9 cellular contexts compared by ENCODE assay signal in genomic region chr6:109793793-109794192, GRCh38.
DNase-seq lines count a peak whose midpoint lies in the region; ATAC-seq, FAIRE-seq and TF ChIP-seq lines count a peak whose summit lies in the region.
"Had no signal": no experiment of that assay in that cellular context is flagged by ENCODE, and none has a peak within 500 bp of the region (broad histone marks: within the 10 kb centered on the region; RNA-seq: fewer than 3 reads in every experiment).

No MANE protein-coding gene starts in this region.

- no peak overlapping the region for H2AFZ ChIP-seq in HCT116 (ENCODE audit: low read depth, low read length, poor library complexity, severe bottlenecking)

- BruUV-seq in HCT116 (replicated peaks; lab: Mats Ljungman, UMichigan) = no TSS peak

- peak overlapping the region; percentile 32; the same call in 1 of the 2 replicates for H3K9ac ChIP-seq in HCT116 (ENCODE audit: low read length)

- 0% methylated on average over 1 of the region's 1 CpG for WGBS in A549 (ENCODE audit: missing lambda C conversion rate)

- peak overlapping the region; percentile 53 for H3K4me2 ChIP-seq in A549
- peak overlapping the region; percentile 78 for H3K4me2 ChIP-seq in HCT116 (ENCODE audit: low read length)

- no peaks in the 10 kb centered on the region for H3K27me3 Mint-ChIP-seq in T-helper 17 cell
- H3K27me3 Mint-ChIP-seq: central memory CD8-positive, alpha-beta T cell had no signal

- no peak for TF ChIP-seq POLR2A in A549 (IDR thresholded peaks at IDR 0.05; ENCODE audit: low read length)
- no peak for TF ChIP-seq POLR2A in HCT116 (IDR thresholded peaks at IDR 0.05; ENCODE audit: borderline replicate concordance, extremely low read depth, insufficient read depth, insufficient read length)
- no peak for TF ChIP-seq POLR2A in gastrocnemius medialis (IDR thresholded peaks at IDR 0.05)

- H3K36me3 ChIP-seq in HCT116 (ENCODE audit: control insufficient read depth in 1 of 2, insufficient read depth in 2 of 2, low read length in 2 of 2) (no peaks in the 10 kb centered on the region), gastrocnemius medialis (peaks cover 0 to 11% of the 10 kb centered on the region in 2 donors)

- intact Hi-C loops in HCT116 (cut with micrococcal nuclease) (no loop called here), gastrocnemius medialis (cut with DNase I; ENCODE audit: low total_unique reads) (no loop called here)

- peak; percentile 68 for FAIRE-seq in A549 (lab: Jason Lieb, UNC)

- no peaks in the 10 kb centered on the region for H4K20me1 ChIP-seq in HCT116 (ENCODE audit: insufficient read depth)

- H3K27ac Mint-ChIP-seq in T-helper 17 cell = no peak overlapping the region

- H3K9me2 ChIP-seq in HCT116 (ENCODE audit: insufficient read depth) = no peaks in the 10 kb centered on the region

- POLR2A ChIA-PET in A549 (lab: Yijun Ruan, JAX) (no interaction called here), HCT116 (lab: Charles Lee) (no interaction called here)

- no peak for TF ChIP-seq EP300 in A549 (IDR thresholded peaks at IDR 0.05)

- CTCF ChIA-PET in A549 (lab: Yijun Ruan, JAX) (interaction anchor here (1.0 kb wide), 1 partner anchor 11 kb away, joined by 3 read pairs; no protein-coding TSS in a partner anchor), HCT116 (lab: Charles Lee) (no interaction called here)

- in situ Hi-C loops in SK-MEL-5 (cut with HindIII; ENCODE audit: low pct_unique_long_range_greater_than_20kb, low sequenced_read_pairs) = no loop called here
- in situ Hi-C loops in gastrocnemius medialis (cut with MboI; ENCODE audit: low sequenced_read_pairs in 4 of 4) = no loop called here

- H3K9me3 ChIP-seq in A549 (no peaks in the 10 kb centered on the region), HCT116 (ENCODE audit: control insufficient read depth in 1 of 2, insufficient read depth in 1 of 2, low read depth in 1 of 2, low read length in 2 of 2) (no peaks in the 10 kb centered on the region), gastrocnemius medialis (no peaks in the 10 kb centered on the region), T-helper 17 cell (ENCODE audit: control insufficient read depth, low read length, poor library complexity, severe bottlenecking) (no peaks in the 10 kb centered on the region)

- peaks cover 2% of the 10 kb centered on the region for H3K36me3 Mint-ChIP-seq in T-helper 17 cell (ENCODE audit: low read depth)

- RAD21 ChIA-PET in HCT116 (lab: Charles Lee; ENCODE audit: low non-redundant PET in 1 of 2, low total read pairs in 2 of 2, uncharacterized antibody in 2 of 2, unreplicated experiment in 2 of 2) = no interaction called here

- TF ChIP-seq CTCF in A549 (IDR thresholded peaks at IDR 0.05) (no peak), HCT116 (IDR thresholded peaks at IDR 0.05 in 2 of 3, conservative IDR thresholded peaks at IDR 0.05 in 1 of 3; ENCODE audit: borderline replicate concordance in 1 of 3, insufficient read depth in 1 of 3, low read depth in 2 of 3, low read length in 2 of 3) (no peak), fibroblast of the aortic adventitia (IDR thresholded peaks at IDR 0.05; ENCODE audit: insufficient read depth, low read length) (no peak), gastrocnemius medialis (IDR thresholded peaks at IDR 0.05 in 4 of 5, conservative IDR thresholded peaks at IDR 0.05 in 1 of 5) (no peak)

- TF ChIP-seq RAD21 in A549 (conservative IDR thresholded peaks at IDR 0.05 in 1 of 2, IDR thresholded peaks at IDR 0.05 in 1 of 2) = no peak
- no peak for TF ChIP-seq RAD21 in HCT116 (IDR thresholded peaks at IDR 0.05; ENCODE audit: low read depth)

- H3K79me2 ChIP-seq in HCT116 (ENCODE audit: insufficient read depth, low read length) = no peaks in the 10 kb centered on the region

- H3K27me3 ChIP-seq in HCT116 (ENCODE audit: insufficient read depth, low read length) (no peaks in the 10 kb centered on the region), gastrocnemius medialis (no peaks in the 10 kb centered on the region)

- no peak overlapping the region for H3K4me3 ChIP-seq in A549
- peak overlapping the region in 1 of 2 experiments; percentile 29; a peak in 1 of 4 replicates for H3K4me3 ChIP-seq in HCT116 (replicated peaks in 1 of 2; ENCODE audit: low read depth in 1 of 2, low read length in 2 of 2)
- no peak overlapping the region for H3K4me3 ChIP-seq in fibroblast of the aortic adventitia (ENCODE audit: low read depth, low read length)
- H3K4me3 ChIP-seq in gastrocnemius medialis = no peak overlapping the region

- H3K27ac ChIP-seq in A549 = peak overlapping the region; percentile 1 to 73; a peak in 4 of 6 replicates
- H3K27ac ChIP-seq in HCT116 (ENCODE audit: low read depth, low read length) = no peak overlapping the region
- peak overlapping the region; percentile 27 to 57 (median 48) for H3K27ac ChIP-seq in gastrocnemius medialis

- H3K4me3 Mint-ChIP-seq in T-helper 17 cell = no peak overlapping the region
- H3K4me3 Mint-ChIP-seq: central memory CD8-positive, alpha-beta T cell had no signal

- peak; percentile 96 to 97 for ATAC-seq in A549
- peak; percentile 97 for ATAC-seq in HCT116
- peak; percentile 82 to 93 for ATAC-seq in gastrocnemius medialis
- no peak for ATAC-seq in T-helper 17 cell
- no peak for ATAC-seq in HG02981 (IDR thresholded peaks at IDR 0.05; ENCODE audit: unreplicated experiment)

- H3K4me1 ChIP-seq in A549 (peaks cover 47% of the 10 kb centered on the region), HCT116 (ENCODE audit: control insufficient read depth in 1 of 2, insufficient read depth in 2 of 2, low read length in 2 of 2) (peaks cover 8 to 17% of the 10 kb centered on the region in 2 experiments), gastrocnemius medialis (peaks cover 0 to 16% of the 10 kb centered on the region in 2 donors)

- H3K4me1 Mint-ChIP-seq in T-helper 17 cell = no peaks in the 10 kb centered on the region
- H3K4me1 Mint-ChIP-seq: central memory CD8-positive, alpha-beta T cell had no signal

- DNase-seq in A549 (ENCODE audit: low read depth in 1 of 2, low spot score in 1 of 2) (peak; percentile 55 to 77), HCT116 (ENCODE audit: low read depth, low spot score) (peak; percentile 83), SK-MEL-5 (ENCODE audit: low read depth, low spot score) (peak; percentile 90), fibroblast of the aortic adventitia (ENCODE audit: low read depth) (peak; percentile 98), gastrocnemius medialis (no peak), T-helper 17 cell (no peak), NCI-H187 (lab: John Stamatoyannopoulos, UW) (no peak)

TF ChIP-seq in A549, 52 proteins besides CTCF, POLR2A, EP300 and RAD21:
- TF ChIP-seq FOSL2 (IDR thresholded peaks at IDR 0.05) (no peak), FOSL2 (CRISPR knock-in tag; IDR thresholded peaks at IDR 0.05) (peak; percentile 65), HOXB5 (CRISPR knock-in tag; IDR thresholded peaks at IDR 0.05) (peak; percentile 59; the same call in 1 of the 2 replicates), E2F6 (IDR thresholded peaks at IDR 0.05; ENCODE audit: borderline replicate concordance, low read depth) (no peak)

TF ChIP-seq in HCT116, 20 proteins besides CTCF, POLR2A, EP300 and RAD21:
- TF ChIP-seq EGR1 (IDR thresholded peaks at IDR 0.05; ENCODE audit: low read depth) = no peak
- TF ChIP-seq YY1 (IDR thresholded peaks at IDR 0.05; ENCODE audit: extremely low read depth, insufficient replicate concordance, low read depth, low read length) = peak; percentile 39
- peak; percentile 65 for TF ChIP-seq JUND (IDR thresholded peaks at IDR 0.05)
- peak; percentile 58 for TF ChIP-seq MAX (IDR thresholded peaks at IDR 0.05)
- no peak for TF ChIP-seq ELF1 (IDR thresholded peaks at IDR 0.05; ENCODE audit: borderline replicate concordance, low read depth)
- peak; percentile 62 for TF ChIP-seq SP1 (IDR thresholded peaks at IDR 0.05; ENCODE audit: low read depth)
- TF ChIP-seq CBX3 (IDR thresholded peaks at IDR 0.05; ENCODE audit: low read depth) = peak; percentile 69; the same call in 1 of the 2 replicates
- TF ChIP-seq FOSL1 (IDR thresholded peaks at IDR 0.05; ENCODE audit: low read depth) = peak; percentile 67

Comparison
In these comparisons a context has a peak if more than half of its experiments do, and no peak if none do; other contexts are left out.
1. ATAC-seq: peak in A549 (2 of 2), HCT116 (single experiment) and gastrocnemius medialis (2 of 2); none in T-helper 17 cell (single experiment) and HG02981 (single experiment).
2. DNase-seq: peak in A549 (2 of 2), HCT116 (single experiment), SK-MEL-5 (single experiment) and fibroblast of the aortic adventitia (single experiment); none in gastrocnemius medialis (0 of 2), T-helper 17 cell (0 of 3) and NCI-H187 (0 of 2).
3. Of the 6 proteins assayed by ChIP-seq in both A549 and HCT116: peak only in A549: none; only in HCT116: MAX; in both: none; in neither: 5.